9 cellular contexts compared by ENCODE assay signal in genomic region chr2:45992021-45992745, GRCh38.
DNase-seq lines count a peak whose midpoint lies in the region; ATAC-seq and TF ChIP-seq lines count a peak whose summit lies in the region.
"Had no signal": no experiment of that assay in that cellular context is flagged by ENCODE, and none has a peak within 500 bp of the region (broad histone marks: within the 10 kb centered on the region; RNA-seq: fewer than 3 reads in every experiment).

No MANE protein-coding gene starts in this region.

- TF ChIP-seq CTCF in AG04450 (IDR thresholded peaks at IDR 0.05; ENCODE audit: low read depth, low read length) (no peak), chondrocyte (IDR thresholded peaks at IDR 0.05) (no peak)

- H3K27ac ChIP-seq in AG04450 (ENCODE audit: low read depth, low read length) (peak overlapping the region; percentile 34), mesendoderm (ENCODE audit: low read depth, low read length) (no peak overlapping the region), SJCRH30 (no peak overlapping the region)

- H3K27me3 Mint-ChIP-seq in chondrocyte (ENCODE audit: low read depth) = no peaks in the 10 kb centered on the region

- no peak overlapping the region for H4K8ac ChIP-seq in mesendoderm (ENCODE audit: low read depth, low read length)

- H3K36me3 ChIP-seq in mesendoderm (ENCODE audit: control insufficient read depth, insufficient read depth, low read length) (no peaks in the 10 kb centered on the region), SJCRH30 (no peaks in the 10 kb centered on the region)

- no peak overlapping the region for H2AK5ac ChIP-seq in mesendoderm (ENCODE audit: low read length)

- H3K4me3 Mint-ChIP-seq in chondrocyte (ENCODE audit: unreplicated experiment) = no peak overlapping the region

- no peak overlapping the region for H3K56ac ChIP-seq in mesendoderm (ENCODE audit: low read length)

- CTCF ChIA-PET in AG04450 (lab: Charles Lee) = interaction anchor here (0.6 to 2.9 kb wide), 10 partner anchors 11 to 462 kb away, joined by 3 to 20 read pairs (median 4); no protein-coding TSS in a partner anchor

- no peak overlapping the region for H2BK15ac ChIP-seq in mesendoderm (replicated peaks; ENCODE audit: low read depth)

- no peaks in the 10 kb centered on the region for H3K9me3 ChIP-seq in AG04450 (ENCODE audit: control insufficient read depth, insufficient read depth, low read length)
- no peaks in the 10 kb centered on the region for H3K9me3 ChIP-seq in SJCRH30 (replicated peaks)

- H3K4me1 ChIP-seq in mesendoderm (ENCODE audit: control insufficient read depth, low read depth, low read length) = no peaks in the 10 kb centered on the region
- peaks cover 4% of the 10 kb centered on the region; the same call in 1 of the 2 replicates for H3K4me1 ChIP-seq in SJCRH30

- no peak overlapping the region for H4K5ac ChIP-seq in mesendoderm (ENCODE audit: low read length)

- H3K36me3 Mint-ChIP-seq in chondrocyte (ENCODE audit: low read depth) = peaks cover 3% of the 10 kb centered on the region

- H3K4me2 ChIP-seq in mesendoderm (ENCODE audit: low read length) = no peak overlapping the region

- H3K4me3 ChIP-seq in AG04450 (ENCODE audit: low read depth, low read length) (no peak overlapping the region), mesendoderm (ENCODE audit: low read length) (no peak overlapping the region), SJCRH30 (no peak overlapping the region)

- H3K9ac ChIP-seq in mesendoderm (ENCODE audit: low read length) = no peak overlapping the region

- ATAC-seq in GM19467 (IDR thresholded peaks at IDR 0.05; ENCODE audit: unreplicated experiment) (no peak), HG02938 (IDR thresholded peaks at IDR 0.05; ENCODE audit: unreplicated experiment) (no peak)

- H3K9me3 Mint-ChIP-seq in chondrocyte (ENCODE audit: low read depth) = peaks cover 9% of the 10 kb centered on the region

- H3K27me3 ChIP-seq in AG04450 (ENCODE audit: control insufficient read depth, insufficient read depth, low read length) (no peaks in the 10 kb centered on the region), mesendoderm (ENCODE audit: insufficient read depth, low read length, poor library complexity) (no peaks in the 10 kb centered on the region), SJCRH30 (no peaks in the 10 kb centered on the region)

- POLR2A ChIA-PET in AG04450 (lab: Yijun Ruan, JAX) = interaction anchor here (0.5 to 1.9 kb wide), 4 partner anchors 9 to 305 kb away, joined by 3 to 6 read pairs (median 3); partner anchors contain the start of gene EPAS1

- H3K4me1 Mint-ChIP-seq in chondrocyte (ENCODE audit: low read depth) = peaks cover 36% of the 10 kb centered on the region

- H2BK5ac ChIP-seq in mesendoderm (ENCODE audit: low read length) = no peak overlapping the region

- no peak overlapping the region for H2BK120ac ChIP-seq in mesendoderm (ENCODE audit: low read depth, low read length)

- no peak overlapping the region for H3K18ac ChIP-seq in mesendoderm (ENCODE audit: low read length)

- H3K23ac ChIP-seq in mesendoderm (ENCODE audit: low read length) = no peak overlapping the region

- H3K27ac Mint-ChIP-seq in chondrocyte (ENCODE audit: unreplicated experiment) = peak overlapping the region; percentile 92

- no peaks in the 10 kb centered on the region for H3K79me2 ChIP-seq in mesendoderm (ENCODE audit: control insufficient read depth, insufficient read depth, low read length)

- no peak overlapping the region for H3K4ac ChIP-seq in mesendoderm (ENCODE audit: low read depth, low read length)

- DNase-seq in AG04450 (ENCODE audit: low read depth, low spot score) = no peak
- peak; percentile 64 for DNase-seq in LHCN-M2 (ENCODE audit: low read depth)
- DNase-seq in chondrocyte (ENCODE audit: low spot score) = no peak
- peak; percentile 33 for DNase-seq in mesendoderm
- DNase-seq in T-helper 2 cell = no peak
- no peak for DNase-seq in SJCRH30
- DNase-seq: activated effector memory CD4-positive, alpha-beta T cell treated with anti-CD3 and anti-CD28 coated beads, Interleukin-2, amount 50 U/mL, for 16 hours had no signal

- H3K79me1 ChIP-seq in mesendoderm (ENCODE audit: low read length) = no peaks in the 10 kb centered on the region

- WGBS in mesendoderm (ENCODE audit: extremely low coverage, insufficient coverage, low lambda C conversion rate) = no CpG with 5 or more reads among the region's 11 CpGs

Comparison
In these comparisons a context has a peak if more than half of its experiments do, and no peak if none do; other contexts are left out.
1. DNase-seq: peak in LHCN-M2 (single experiment) and mesendoderm (single experiment); none in AG04450 (single experiment), chondrocyte (single experiment), T-helper 2 cell (0 of 5) and SJCRH30 (0 of 2).